Comparison of ENCODE assay signal across 2 cellular contexts in the genomic region with DNA sequence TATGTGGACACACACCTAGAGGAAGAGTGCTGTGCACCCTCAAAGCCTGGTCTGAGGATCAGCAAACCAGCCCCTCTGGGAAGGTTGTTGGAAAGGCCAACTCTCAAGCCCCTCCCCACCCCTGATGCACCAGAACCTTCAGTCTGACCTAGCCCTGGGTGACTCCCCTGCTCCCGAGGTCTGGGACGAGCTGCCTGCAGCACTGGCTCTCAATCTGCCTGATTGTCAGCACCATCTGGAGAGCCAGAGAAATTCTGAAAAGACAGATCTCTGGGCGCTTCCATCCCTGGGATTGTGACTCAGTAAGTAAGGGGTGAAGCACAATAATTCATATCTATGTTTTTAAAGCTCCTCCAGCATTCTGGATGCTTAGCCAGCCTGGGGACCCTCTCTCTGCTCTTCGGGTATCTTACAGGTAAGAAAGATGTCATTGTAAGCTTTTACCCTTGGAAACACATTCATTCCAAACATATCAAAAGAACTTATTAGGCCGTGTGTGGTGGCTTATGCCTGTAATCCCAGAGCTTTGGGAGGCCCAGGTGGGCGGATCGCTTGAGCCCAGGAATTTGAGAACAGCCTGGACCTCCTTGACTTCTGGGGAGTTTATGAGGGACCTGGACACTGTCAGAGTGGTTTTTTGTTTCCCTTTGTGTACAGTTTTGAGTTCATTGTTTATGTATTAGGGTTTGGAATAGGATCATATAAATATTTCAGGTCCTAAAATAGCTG.
A peak's percentile ranks its signal among the peaks of the same experiment; 100 is the strongest.
TF ChIP-seq lines count a peak whose summit lies in the region.

No MANE protein-coding gene starts in this region.

TF ChIP-seq in K562, 482 proteins besides CTCF, POLR2A, EP300 and RAD21:
- TF ChIP-seq POLR3G (IDR thresholded peaks at IDR 0.05; ENCODE audit: extremely low read depth, insufficient read length, insufficient replicate concordance): no peak
- peak; percentile 38 for TF ChIP-seq PRDM10 (IDR thresholded peaks at IDR 0.05; ENCODE audit: partially characterized antibody)
TF ChIP-seq in K562: peak in this region for 1.

TF ChIP-seq in GM23338, 12 proteins besides CTCF, POLR2A, EP300 and RAD21:
- no peak for TF ChIP-seq ZNF462 (CRISPR knock-in tag; IDR thresholded peaks at IDR 0.05)
- no peak for TF ChIP-seq STAT1 (IDR thresholded peaks at IDR 0.05; ENCODE audit: unreplicated experiment)
